In genomic region chr10:30750971-30751677, GRCh38 we compare ENCODE assay signal across 10 cellular contexts.
DNase-seq lines count a peak whose midpoint lies in the region; ATAC-seq and TF ChIP-seq lines count a peak whose summit lies in the region.
"Had no signal": no experiment of that assay in that cellular context is flagged by ENCODE, and none has a peak within 500 bp of the region (broad histone marks: within the 10 kb centered on the region; RNA-seq: fewer than 3 reads in every experiment).

No MANE protein-coding gene starts in this region.

- H3K9me3 ChIP-seq in vagina, result no peaks in the 10 kb centered on the region

- in situ Hi-C loops in brain microvascular endothelial cell (cut with HindIII; ENCODE audit: low pct_ligation_motif_present, low sequenced_read_pairs), result no loop called here

- H3K27me3 ChIP-seq in vagina (no peaks in the 10 kb centered on the region), brain microvascular endothelial cell (replicated peaks) (no peaks in the 10 kb centered on the region)

- H3K4me1 Mint-ChIP-seq in activated naive CD4-positive, alpha-beta T cell treated with anti-CD3 and anti-CD28 coated beads for 36 hours (ENCODE audit: low read depth), result peaks cover 15% of the 10 kb centered on the region
- peaks cover 58% of the 10 kb centered on the region for H3K4me1 Mint-ChIP-seq in activated T-helper 2 cell treated with anti-CD3 and anti-CD28 coated beads, Interferon-gamma antibody, Interleukin-2, Interleukin-4, amounts not matched to agents 10 μg/mL and 5 μg/mL and 100 μg/mL, durations not matched to agents 14 hours and 24 hours and 36 hours (ENCODE audit: low read depth)

- ATAC-seq in activated naive CD4-positive, alpha-beta T cell treated with anti-CD3 and anti-CD28 coated beads, Interleukin-2, amount 50 U/mL, for 72 hours, result peak; percentile 63 to 69
- ATAC-seq in HG03378 (IDR thresholded peaks at IDR 0.05; ENCODE audit: unreplicated experiment), result peak; percentile 62
- ATAC-seq: T-helper 17 cell had no signal

- H3K4me3 ChIP-seq in vagina, result no peak overlapping the region
- no peak overlapping the region for H3K4me3 ChIP-seq in brain microvascular endothelial cell (ENCODE audit: low read depth, low read length)
- H3K4me3 ChIP-seq: skin epidermis had no signal

- no peak for TF ChIP-seq POLR2A in vagina (IDR thresholded peaks at IDR 0.05)

- H3K4me1 ChIP-seq in vagina, result peaks cover 31% of the 10 kb centered on the region

- H3K27ac ChIP-seq in vagina, result peak overlapping the region; percentile 52
- no peak overlapping the region for H3K27ac ChIP-seq in brain microvascular endothelial cell

- H3K27me3 Mint-ChIP-seq in activated naive CD4-positive, alpha-beta T cell treated with anti-CD3 and anti-CD28 coated beads for 36 hours (ENCODE audit: low read depth), result no peaks in the 10 kb centered on the region
- no peaks in the 10 kb centered on the region for H3K27me3 Mint-ChIP-seq in activated T-helper 2 cell treated with anti-CD3 and anti-CD28 coated beads, Interferon-gamma antibody, Interleukin-2, Interleukin-4, amounts not matched to agents 10 μg/mL and 5 μg/mL and 100 μg/mL, durations not matched to agents 14 hours and 24 hours and 36 hours (ENCODE audit: low read depth)

- TF ChIP-seq CTCF in vagina (IDR thresholded peaks at IDR 0.05) (no peak), brain microvascular endothelial cell (IDR thresholded peaks at IDR 0.05; ENCODE audit: low read depth, low read length, missing control alignments) (no peak)

- no peaks in the 10 kb centered on the region for H3K36me3 Mint-ChIP-seq in activated naive CD4-positive, alpha-beta T cell treated with anti-CD3 and anti-CD28 coated beads, Interleukin-2, amount 50 U/mL, for 72 hours
- H3K36me3 Mint-ChIP-seq in activated naive CD4-positive, alpha-beta T cell treated with anti-CD3 and anti-CD28 coated beads for 36 hours (ENCODE audit: low read depth), result no peaks in the 10 kb centered on the region
- no peaks in the 10 kb centered on the region for H3K36me3 Mint-ChIP-seq in activated T-helper 2 cell treated with anti-CD3 and anti-CD28 coated beads, Interferon-gamma antibody, Interleukin-2, Interleukin-4, amounts not matched to agents 10 μg/mL and 5 μg/mL and 100 μg/mL, durations not matched to agents 14 hours and 24 hours and 36 hours (ENCODE audit: low read depth)

- CTCF ChIA-PET in activated naive CD4-positive, alpha-beta T cell treated with anti-CD3 and anti-CD28 coated beads for 36 hours (lab: Charles Lee), result interaction anchor here (0.7 to 2.5 kb wide), 10 partner anchors 18 to 1057 kb away, joined by 3 to 15 read pairs (median 4); no protein-coding TSS in a partner anchor

- H3K4me3 Mint-ChIP-seq in activated naive CD4-positive, alpha-beta T cell treated with anti-CD3 and anti-CD28 coated beads for 36 hours, result no peak overlapping the region
- no peak overlapping the region for H3K4me3 Mint-ChIP-seq in activated T-helper 2 cell treated with anti-CD3 and anti-CD28 coated beads, Interferon-gamma antibody, Interleukin-2, Interleukin-4, amounts not matched to agents 10 μg/mL and 5 μg/mL and 100 μg/mL, durations not matched to agents 14 hours and 24 hours and 36 hours (ENCODE audit: low read depth)
- H3K4me3 Mint-ChIP-seq: T-helper 17 cell had no signal

- no peak overlapping the region for H3K27ac Mint-ChIP-seq in activated naive CD4-positive, alpha-beta T cell treated with anti-CD3 and anti-CD28 coated beads, Interleukin-2, amount 50 U/mL, for 72 hours
- H3K27ac Mint-ChIP-seq in activated naive CD4-positive, alpha-beta T cell treated with anti-CD3 and anti-CD28 coated beads for 36 hours, result no peak overlapping the region
- peak overlapping the region; percentile 65 for H3K27ac Mint-ChIP-seq in activated T-helper 2 cell treated with anti-CD3 and anti-CD28 coated beads, Interferon-gamma antibody, Interleukin-2, Interleukin-4, amounts not matched to agents 10 μg/mL and 5 μg/mL and 100 μg/mL, durations not matched to agents 14 hours and 24 hours and 36 hours
- H3K27ac Mint-ChIP-seq: T-helper 17 cell had no signal

- intact Hi-C loops in activated naive CD4-positive, alpha-beta T cell treated with anti-CD3 and anti-CD28 coated beads for 36 hours (cut with micrococcal nuclease), result no loop called here
- intact Hi-C loops in activated T-helper 2 cell treated with anti-CD3 and anti-CD28 coated beads, Interferon-gamma antibody, Interleukin-2, Interleukin-4, amounts not matched to agents 10 μg/mL and 5 μg/mL and 100 μg/mL, durations not matched to agents 14 hours and 24 hours and 36 hours (cut with micrococcal nuclease), result loop anchor here (1.0 kb wide), 2 partner anchors 8 to 14 kb away; no protein-coding TSS in a partner anchor
- intact Hi-C loops in vagina (cut with DNase I), result no loop called here

- H3K36me3 ChIP-seq in vagina (no peaks in the 10 kb centered on the region), brain microvascular endothelial cell (replicated peaks) (no peaks in the 10 kb centered on the region)

- no peak for DNase-seq in activated naive CD4-positive, alpha-beta T cell treated with anti-CD3 and anti-CD28 coated beads, Interleukin-2, amount 50 U/mL, for 72 hours (ENCODE audit: low spot score in 2 of 2)
- no peak for DNase-seq in activated naive CD4-positive, alpha-beta T cell treated with anti-CD3 and anti-CD28 coated beads for 36 hours
- no peak for DNase-seq in activated T-helper 2 cell treated with anti-CD3 and anti-CD28 coated beads, Interferon-gamma antibody, Interleukin-2, Interleukin-4, amounts not matched to agents 10 μg/mL and 5 μg/mL and 100 μg/mL, durations not matched to agents 14 hours and 24 hours and 36 hours (ENCODE audit: low spot score)
- DNase-seq in vagina (ENCODE audit: extremely low spot score in 2 of 2) (no peak), brain microvascular endothelial cell (no peak), epidermal melanocyte (ENCODE audit: insufficient read length, low spot score) (no peak)
- DNase-seq in activated effector memory CD4-positive, alpha-beta T cell treated with anti-CD3 and anti-CD28 coated beads, Interleukin-2, amount 50 U/mL, for 16 hours, result no peak

- no peaks in the 10 kb centered on the region for H3K9me3 Mint-ChIP-seq in activated naive CD4-positive, alpha-beta T cell treated with anti-CD3 and anti-CD28 coated beads, Interleukin-2, amount 50 U/mL, for 72 hours
- H3K9me3 Mint-ChIP-seq in activated naive CD4-positive, alpha-beta T cell treated with anti-CD3 and anti-CD28 coated beads for 36 hours, result no peaks in the 10 kb centered on the region
- no peaks in the 10 kb centered on the region for H3K9me3 Mint-ChIP-seq in activated T-helper 2 cell treated with anti-CD3 and anti-CD28 coated beads, Interferon-gamma antibody, Interleukin-2, Interleukin-4, amounts not matched to agents 10 μg/mL and 5 μg/mL and 100 μg/mL, durations not matched to agents 14 hours and 24 hours and 36 hours
